Comparison of ENCODE assay signal across 1 cellular context in genomic region chr1:246110343-246111219, GRCh38.
TF ChIP-seq lines count a peak whose summit lies in the region.

No MANE protein-coding gene starts in this region.

TF ChIP-seq in K562, 482 proteins besides CTCF, POLR2A, EP300 and RAD21 (continued from another document and continues in another):
- TF ChIP-seq, protein P1, sequence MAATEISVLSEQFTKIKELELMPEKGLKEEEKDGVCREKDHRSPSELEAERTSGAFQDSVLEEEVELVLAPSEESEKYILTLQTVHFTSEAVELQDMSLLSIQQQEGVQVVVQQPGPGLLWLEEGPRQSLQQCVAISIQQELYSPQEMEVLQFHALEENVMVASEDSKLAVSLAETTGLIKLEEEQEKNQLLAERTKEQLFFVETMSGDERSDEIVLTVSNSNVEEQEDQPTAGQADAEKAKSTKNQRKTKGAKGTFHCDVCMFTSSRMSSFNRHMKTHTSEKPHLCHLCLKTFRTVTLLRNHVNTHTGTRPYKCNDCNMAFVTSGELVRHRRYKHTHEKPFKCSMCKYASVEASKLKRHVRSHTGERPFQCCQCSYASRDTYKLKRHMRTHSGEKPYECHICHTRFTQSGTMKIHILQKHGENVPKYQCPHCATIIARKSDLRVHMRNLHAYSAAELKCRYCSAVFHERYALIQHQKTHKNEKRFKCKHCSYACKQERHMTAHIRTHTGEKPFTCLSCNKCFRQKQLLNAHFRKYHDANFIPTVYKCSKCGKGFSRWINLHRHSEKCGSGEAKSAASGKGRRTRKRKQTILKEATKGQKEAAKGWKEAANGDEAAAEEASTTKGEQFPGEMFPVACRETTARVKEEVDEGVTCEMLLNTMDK (IDR thresholded peaks at IDR 0.05; ENCODE audit: borderline replicate concordance, insufficient read depth, low read depth, low read length, poor library complexity, severe bottlenecking), result no peak
- TF ChIP-seq ZNF589 (CRISPR knock-in tag; IDR thresholded peaks at IDR 0.05; ENCODE audit: low read depth) (peak; percentile 100), CXXC5 (CRISPR knock-in tag; IDR thresholded peaks at IDR 0.05) (peak; percentile 98), MAZ (CRISPR knock-in tag; conservative IDR thresholded peaks at IDR 0.05 in 1 of 2, IDR thresholded peaks at IDR 0.05 in 1 of 2) (peak; percentile 33 to 98; a peak in 3 of 4 replicates), USF1 (CRISPR knock-in tag; IDR thresholded peaks at IDR 0.05) (no peak), FOXA1 (IDR thresholded peaks at IDR 0.05; ENCODE audit: borderline replicate concordance) (no peak), ELF1 (tag; IDR thresholded peaks at IDR 0.05) (no peak; the same call in 1 of the 2 replicates), DACH1 (IDR thresholded peaks at IDR 0.05; ENCODE audit: partially characterized antibody) (no peak), CSDE1 (IDR thresholded peaks at IDR 0.05) (no peak; a peak in 1 of 4 replicates), NR2C1 (IDR thresholded peaks at IDR 0.05) (0 out of 2 replicates have a peak, but pooled peaks have one; percentile 28), NR2C1 (tag; IDR thresholded peaks at IDR 0.05) (peak; percentile 94), CTBP1 (IDR thresholded peaks at IDR 0.05; ENCODE audit: borderline replicate concordance) (peak; percentile 82), JUN (IDR thresholded peaks at IDR 0.05; ENCODE audit: borderline replicate concordance, low read depth, low read length) (peak; percentile 51; the same call in 1 of the 2 replicates), JUN (CRISPR knock-in tag; IDR thresholded peaks at IDR 0.05; ENCODE audit: borderline replicate concordance) (no peak), ARHGAP35 (IDR thresholded peaks at IDR 0.05; ENCODE audit: partially characterized antibody) (no peak), MITF (IDR thresholded peaks at IDR 0.05) (no peak), CREBBP (IDR thresholded peaks at IDR 0.05; ENCODE audit: low read depth, low read length) (no peak), ZNF75A (CRISPR knock-in tag; IDR thresholded peaks at IDR 0.05) (peak; percentile 86), ZNF3 (CRISPR knock-in tag; IDR thresholded peaks at IDR 0.05) (no peak), BMI1 (IDR thresholded peaks at IDR 0.05; ENCODE audit: low read length) (no peak), ADNP (tag; IDR thresholded peaks at IDR 0.05) (no peak), NONO (IDR thresholded peaks at IDR 0.05; ENCODE audit: low read depth in 2 of 2, low read length in 1 of 2) (no peak; a peak in 1 of 4 replicates), ZSCAN32 (CRISPR knock-in tag; IDR thresholded peaks at IDR 0.05) (peak; percentile 90), ATF7 (IDR thresholded peaks at IDR 0.05) (peak; percentile 68; the same call in 1 of the 2 replicates), ZNF184 (CRISPR knock-in tag; IDR thresholded peaks at IDR 0.05) (no peak), PTRF (tag; IDR thresholded peaks at IDR 0.05) (peak; percentile 96), HDAC3 (IDR thresholded peaks at IDR 0.05; ENCODE audit: borderline replicate concordance, partially characterized antibody) (peak; percentile 94), NEUROD1 (IDR thresholded peaks at IDR 0.05; ENCODE audit: borderline replicate concordance, low read depth, low read length, partially characterized antibody) (peak; percentile 66), KDM5B (IDR thresholded peaks at IDR 0.05; ENCODE audit: insufficient replicate concordance, low read depth, low read length) (no peak), ELK3 (CRISPR knock-in tag; IDR thresholded peaks at IDR 0.05) (peak; percentile 84; the same call in 1 of the 2 replicates), POLR2AphosphoS5 (IDR thresholded peaks at IDR 0.05; ENCODE audit: control insufficient read depth, insufficient read depth, low read depth, low read length) (peak; percentile 46), CBFA2T2 (conservative IDR thresholded peaks at IDR 0.05) (no peak), MAFK (IDR thresholded peaks at IDR 0.05; ENCODE audit: low read length) (peak; percentile 95), ZBTB49 (CRISPR knock-in tag; IDR thresholded peaks at IDR 0.05; ENCODE audit: borderline replicate concordance) (no peak)
- TF ChIP-seq, protein P2, sequence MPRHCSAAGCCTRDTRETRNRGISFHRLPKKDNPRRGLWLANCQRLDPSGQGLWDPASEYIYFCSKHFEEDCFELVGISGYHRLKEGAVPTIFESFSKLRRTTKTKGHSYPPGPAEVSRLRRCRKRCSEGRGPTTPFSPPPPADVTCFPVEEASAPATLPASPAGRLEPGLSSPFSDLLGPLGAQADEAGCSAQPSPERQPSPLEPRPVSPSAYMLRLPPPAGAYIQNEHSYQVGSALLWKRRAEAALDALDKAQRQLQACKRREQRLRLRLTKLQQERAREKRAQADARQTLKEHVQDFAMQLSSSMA (CRISPR knock-in tag; IDR thresholded peaks at IDR 0.05), result peak; percentile 55; the same call in 1 of the 2 replicates
- TF ChIP-seq, protein P3, sequence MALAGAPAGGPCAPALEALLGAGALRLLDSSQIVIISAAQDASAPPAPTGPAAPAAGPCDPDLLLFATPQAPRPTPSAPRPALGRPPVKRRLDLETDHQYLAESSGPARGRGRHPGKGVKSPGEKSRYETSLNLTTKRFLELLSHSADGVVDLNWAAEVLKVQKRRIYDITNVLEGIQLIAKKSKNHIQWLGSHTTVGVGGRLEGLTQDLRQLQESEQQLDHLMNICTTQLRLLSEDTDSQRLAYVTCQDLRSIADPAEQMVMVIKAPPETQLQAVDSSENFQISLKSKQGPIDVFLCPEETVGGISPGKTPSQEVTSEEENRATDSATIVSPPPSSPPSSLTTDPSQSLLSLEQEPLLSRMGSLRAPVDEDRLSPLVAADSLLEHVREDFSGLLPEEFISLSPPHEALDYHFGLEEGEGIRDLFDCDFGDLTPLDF (CRISPR knock-in tag; IDR thresholded peaks at IDR 0.05), result no peak
- TF ChIP-seq, protein P4, sequence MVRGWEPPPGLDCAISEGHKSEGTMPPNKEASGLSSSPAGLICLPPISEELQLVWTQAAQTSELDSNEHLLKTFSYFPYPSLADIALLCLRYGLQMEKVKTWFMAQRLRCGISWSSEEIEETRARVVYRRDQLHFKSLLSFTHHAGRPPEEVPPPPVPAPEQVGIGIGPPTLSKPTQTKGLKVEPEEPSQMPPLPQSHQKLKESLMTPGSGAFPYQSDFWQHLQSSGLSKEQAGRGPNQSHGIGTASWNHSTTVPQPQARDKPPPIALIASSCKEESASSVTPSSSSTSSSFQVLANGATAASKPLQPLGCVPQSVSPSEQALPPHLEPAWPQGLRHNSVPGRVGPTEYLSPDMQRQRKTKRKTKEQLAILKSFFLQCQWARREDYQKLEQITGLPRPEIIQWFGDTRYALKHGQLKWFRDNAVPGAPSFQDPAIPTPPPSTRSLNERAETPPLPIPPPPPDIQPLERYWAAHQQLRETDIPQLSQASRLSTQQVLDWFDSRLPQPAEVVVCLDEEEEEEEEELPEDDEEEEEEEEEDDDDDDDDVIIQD (CRISPR knock-in tag; IDR thresholded peaks at IDR 0.05), result peak; percentile 92
- TF ChIP-seq, protein P5, sequence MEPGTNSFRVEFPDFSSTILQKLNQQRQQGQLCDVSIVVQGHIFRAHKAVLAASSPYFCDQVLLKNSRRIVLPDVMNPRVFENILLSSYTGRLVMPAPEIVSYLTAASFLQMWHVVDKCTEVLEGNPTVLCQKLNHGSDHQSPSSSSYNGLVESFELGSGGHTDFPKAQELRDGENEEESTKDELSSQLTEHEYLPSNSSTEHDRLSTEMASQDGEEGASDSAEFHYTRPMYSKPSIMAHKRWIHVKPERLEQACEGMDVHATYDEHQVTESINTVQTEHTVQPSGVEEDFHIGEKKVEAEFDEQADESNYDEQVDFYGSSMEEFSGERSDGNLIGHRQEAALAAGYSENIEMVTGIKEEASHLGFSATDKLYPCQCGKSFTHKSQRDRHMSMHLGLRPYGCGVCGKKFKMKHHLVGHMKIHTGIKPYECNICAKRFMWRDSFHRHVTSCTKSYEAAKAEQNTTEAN (CRISPR knock-in tag; IDR thresholded peaks at IDR 0.05), result no peak
- TF ChIP-seq, protein P6, sequence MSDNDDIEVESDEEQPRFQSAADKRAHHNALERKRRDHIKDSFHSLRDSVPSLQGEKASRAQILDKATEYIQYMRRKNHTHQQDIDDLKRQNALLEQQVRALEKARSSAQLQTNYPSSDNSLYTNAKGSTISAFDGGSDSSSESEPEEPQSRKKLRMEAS (CRISPR knock-in tag; IDR thresholded peaks at IDR 0.05), result 0 out of 2 replicates have a peak, but pooled peaks have one; percentile 50
- TF ChIP-seq, protein P7, sequence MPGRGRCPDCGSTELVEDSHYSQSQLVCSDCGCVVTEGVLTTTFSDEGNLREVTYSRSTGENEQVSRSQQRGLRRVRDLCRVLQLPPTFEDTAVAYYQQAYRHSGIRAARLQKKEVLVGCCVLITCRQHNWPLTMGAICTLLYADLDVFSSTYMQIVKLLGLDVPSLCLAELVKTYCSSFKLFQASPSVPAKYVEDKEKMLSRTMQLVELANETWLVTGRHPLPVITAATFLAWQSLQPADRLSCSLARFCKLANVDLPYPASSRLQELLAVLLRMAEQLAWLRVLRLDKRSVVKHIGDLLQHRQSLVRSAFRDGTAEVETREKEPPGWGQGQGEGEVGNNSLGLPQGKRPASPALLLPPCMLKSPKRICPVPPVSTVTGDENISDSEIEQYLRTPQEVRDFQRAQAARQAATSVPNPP (IDR thresholded peaks at IDR 0.05; ENCODE audit: borderline replicate concordance, insufficient read depth, insufficient read length), result no peak
- TF ChIP-seq, protein P8, sequence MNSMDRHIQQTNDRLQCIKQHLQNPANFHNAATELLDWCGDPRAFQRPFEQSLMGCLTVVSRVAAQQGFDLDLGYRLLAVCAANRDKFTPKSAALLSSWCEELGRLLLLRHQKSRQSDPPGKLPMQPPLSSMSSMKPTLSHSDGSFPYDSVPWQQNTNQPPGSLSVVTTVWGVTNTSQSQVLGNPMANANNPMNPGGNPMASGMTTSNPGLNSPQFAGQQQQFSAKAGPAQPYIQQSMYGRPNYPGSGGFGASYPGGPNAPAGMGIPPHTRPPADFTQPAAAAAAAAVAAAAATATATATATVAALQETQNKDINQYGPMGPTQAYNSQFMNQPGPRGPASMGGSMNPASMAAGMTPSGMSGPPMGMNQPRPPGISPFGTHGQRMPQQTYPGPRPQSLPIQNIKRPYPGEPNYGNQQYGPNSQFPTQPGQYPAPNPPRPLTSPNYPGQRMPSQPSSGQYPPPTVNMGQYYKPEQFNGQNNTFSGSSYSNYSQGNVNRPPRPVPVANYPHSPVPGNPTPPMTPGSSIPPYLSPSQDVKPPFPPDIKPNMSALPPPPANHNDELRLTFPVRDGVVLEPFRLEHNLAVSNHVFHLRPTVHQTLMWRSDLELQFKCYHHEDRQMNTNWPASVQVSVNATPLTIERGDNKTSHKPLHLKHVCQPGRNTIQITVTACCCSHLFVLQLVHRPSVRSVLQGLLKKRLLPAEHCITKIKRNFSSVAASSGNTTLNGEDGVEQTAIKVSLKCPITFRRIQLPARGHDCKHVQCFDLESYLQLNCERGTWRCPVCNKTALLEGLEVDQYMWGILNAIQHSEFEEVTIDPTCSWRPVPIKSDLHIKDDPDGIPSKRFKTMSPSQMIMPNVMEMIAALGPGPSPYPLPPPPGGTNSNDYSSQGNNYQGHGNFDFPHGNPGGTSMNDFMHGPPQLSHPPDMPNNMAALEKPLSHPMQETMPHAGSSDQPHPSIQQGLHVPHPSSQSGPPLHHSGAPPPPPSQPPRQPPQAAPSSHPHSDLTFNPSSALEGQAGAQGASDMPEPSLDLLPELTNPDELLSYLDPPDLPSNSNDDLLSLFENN (IDR thresholded peaks at IDR 0.05; ENCODE audit: low read depth in 2 of 2, low read length in 2 of 2), result no peak
